ENCODE assay signal across 1 cellular context in genomic region chr21:39125752-39126485, GRCh38.
TF ChIP-seq lines count a peak whose summit lies in the region.

No MANE protein-coding gene starts in this region.

TF ChIP-seq in HEK293, 187 proteins besides CTCF, POLR2A, EP300 and RAD21 (continued from another document):
- TF ChIP-seq PBX3 (CRISPR knock-in tag; IDR thresholded peaks at IDR 0.05): no peak
- no peak for TF ChIP-seq ZNF155 (tag by site-specific recombination; IDR thresholded peaks at IDR 0.05)
- TF ChIP-seq ZFHX2 (tag by site-specific recombination; conservative IDR thresholded peaks at IDR 0.05): peak; percentile 87
- peak; percentile 61 for TF ChIP-seq ZNF654 (tag by site-specific recombination; IDR thresholded peaks at IDR 0.05; ENCODE audit: low read depth)
- TF ChIP-seq ZSCAN4 (tag by site-specific recombination; IDR thresholded peaks at IDR 0.05): 0 out of 2 replicates have a peak, but pooled peaks have one; percentile 25
- no peak for TF ChIP-seq ZBTB11 (tag by site-specific recombination; conservative IDR thresholded peaks at IDR 0.05; ENCODE audit: low read depth)
- no peak for TF ChIP-seq PRDM4 (tag by site-specific recombination; IDR thresholded peaks at IDR 0.05)
- no peak for TF ChIP-seq ZBTB49 (tag by site-specific recombination; IDR thresholded peaks at IDR 0.05; ENCODE audit: low read depth)
- TF ChIP-seq TRIM28 (IDR thresholded peaks at IDR 0.05; ENCODE audit: borderline replicate concordance, low read length): no peak; the same call in 1 of the 2 replicates
- no peak for TF ChIP-seq ZNF214 (tag by site-specific recombination; IDR thresholded peaks at IDR 0.05; ENCODE audit: borderline replicate concordance)
- TF ChIP-seq EGR2 (tag by site-specific recombination; IDR thresholded peaks at IDR 0.05; ENCODE audit: low read depth): peak; percentile 85
- TF ChIP-seq ZNF18 (tag by site-specific recombination; IDR thresholded peaks at IDR 0.05): peak; percentile 77; the same call in 1 of the 2 replicates
- TF ChIP-seq ZBTB20 (tag by site-specific recombination; IDR thresholded peaks at IDR 0.05): no peak
- no peak for TF ChIP-seq KLF16 (tag by site-specific recombination; IDR thresholded peaks at IDR 0.05)
- TF ChIP-seq GLIS1 (tag by site-specific recombination; IDR thresholded peaks at IDR 0.05): peak; percentile 72
- TF ChIP-seq ZNF660 (tag by site-specific recombination; IDR thresholded peaks at IDR 0.05): no peak
- TF ChIP-seq ZIC2 (tag by site-specific recombination; IDR thresholded peaks at IDR 0.05): peak; percentile 60
